Comparison of ENCODE assay signal across 1 cellular context in the genomic region with DNA sequence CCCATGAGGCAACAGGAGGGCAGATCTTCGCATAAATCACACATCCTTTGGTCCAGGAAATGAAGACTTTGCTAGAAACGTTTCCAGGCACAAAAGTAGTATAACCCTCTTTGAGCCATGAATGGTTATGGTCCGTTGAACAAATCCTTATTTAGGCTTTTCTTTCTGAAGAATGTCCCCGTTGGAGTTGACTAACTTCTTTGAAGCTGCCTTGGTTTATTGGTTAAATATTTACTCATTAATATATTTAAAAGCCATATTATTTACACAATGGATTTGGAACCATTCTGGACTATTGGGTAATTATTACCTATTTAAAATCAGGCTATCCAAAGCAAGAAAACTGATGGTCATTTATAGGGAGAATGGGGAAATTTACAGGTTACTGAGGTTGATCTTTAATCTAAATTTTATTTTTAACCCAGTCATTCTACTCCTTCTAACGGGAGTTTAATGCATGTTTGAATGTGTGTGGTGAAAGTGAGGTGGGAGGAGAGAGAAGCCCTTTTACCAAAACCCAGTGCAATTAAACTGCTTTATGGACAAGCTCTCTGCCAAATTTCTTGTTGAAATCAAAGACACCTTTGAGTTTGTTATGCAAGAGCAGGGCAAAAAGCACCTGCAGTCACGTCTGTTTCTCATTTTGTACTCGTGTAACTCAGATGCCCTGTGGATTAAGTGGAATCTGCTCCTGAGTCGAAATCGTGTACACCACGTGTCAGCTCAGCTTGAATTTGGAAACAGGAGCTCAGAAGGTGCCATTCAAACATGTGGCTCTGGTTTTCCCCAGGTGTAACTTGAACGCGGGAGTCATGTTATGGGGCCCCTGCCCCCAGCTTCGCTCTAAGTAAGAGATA.
TF ChIP-seq lines count a peak whose summit lies in the region.

No MANE protein-coding gene starts in this region.

TF ChIP-seq in H1, 55 proteins besides CTCF, POLR2A, EP300 and RAD21:
- TF ChIP-seq KDM4A (IDR thresholded peaks at IDR 0.05; ENCODE audit: low read depth, low read length, severe bottlenecking) (no peak), SIX5 (IDR thresholded peaks at IDR 0.05; ENCODE audit: low read depth, low read length) (no peak), RBBP5 (IDR thresholded peaks at IDR 0.05; ENCODE audit: borderline replicate concordance, low read depth, low read length) (no peak), CHD7 (IDR thresholded peaks at IDR 0.05; ENCODE audit: insufficient replicate concordance, low read length) (no peak)
